ENCODE assay signal across 18 cellular contexts in the genomic region with DNA sequence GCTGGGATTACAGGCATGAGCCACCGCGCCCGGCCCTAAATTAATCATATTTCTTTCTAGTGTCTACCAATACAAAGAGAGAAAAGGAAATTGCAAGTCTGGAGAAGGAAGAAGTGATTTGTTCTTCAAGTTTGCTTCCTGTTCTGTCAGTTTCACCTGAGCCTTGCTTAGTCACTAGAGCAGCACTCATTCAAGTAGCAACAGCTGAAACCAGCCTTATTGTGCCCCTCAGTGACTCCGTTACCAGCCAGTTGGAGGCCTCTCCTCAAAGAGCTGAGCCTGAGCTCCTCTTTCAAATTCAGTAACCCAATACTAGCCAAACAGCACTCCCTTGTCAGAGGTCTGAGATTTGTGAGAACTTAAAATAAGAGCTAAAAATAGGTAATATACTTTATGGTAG. TPM values are rescaled to one million over a fixed set of nuclear protein-coding genes. Genes with fewer than 3 reads are reported as not detected.
DNase-seq lines count a peak whose midpoint lies in the region; ATAC-seq and TF ChIP-seq lines count a peak whose summit lies in the region.
"Had no signal": no experiment of that assay in that cellular context is flagged by ENCODE, and none has a peak within 500 bp of the region (broad histone marks: within the 10 kb centered on the region; RNA-seq: fewer than 3 reads in every experiment).

No MANE protein-coding gene starts in this region.

- H3K36me3 Mint-ChIP-seq in chondrocyte (ENCODE audit: low read depth) (peaks cover 3% of the 10 kb centered on the region), naive B cell (no peaks in the 10 kb centered on the region)

- H3K4me3 Mint-ChIP-seq in chondrocyte (ENCODE audit: unreplicated experiment) = no peak overlapping the region
- peak overlapping the region in 5 of 8 donors; percentile 20 to 66 (median 25) for H3K4me3 Mint-ChIP-seq in naive B cell
- H3K4me3 Mint-ChIP-seq: activated CD4-positive, alpha-beta memory T cell treated with anti-CD3 and anti-CD28 coated beads, Interleukin-2, amount 10 ng/mL, durations not matched to agents 7 days and 5 days; brain had no signal

- ATAC-seq in GM21515 (IDR thresholded peaks at IDR 0.05; ENCODE audit: unreplicated experiment) (peak; percentile 61), naive B cell (ENCODE audit: low read depth in 2 of 2) (peak; percentile 96 to 98), HG03039 (IDR thresholded peaks at IDR 0.05; ENCODE audit: unreplicated experiment) (no peak), HG03025 (IDR thresholded peaks at IDR 0.05; ENCODE audit: low FRiP score, unreplicated experiment) (no peak), HG02571 (IDR thresholded peaks at IDR 0.05; ENCODE audit: unreplicated experiment) (no peak)
- ATAC-seq: gastrocnemius medialis, upper lobe of right lung had no signal

- H3K27me3 Mint-ChIP-seq in chondrocyte (ENCODE audit: low read depth) (no peaks in the 10 kb centered on the region), naive B cell (no peaks in the 10 kb centered on the region)
- H3K27me3 Mint-ChIP-seq: brain had no signal

- no peak for TF ChIP-seq CTCF in chondrocyte (IDR thresholded peaks at IDR 0.05)

- H3K4me1 Mint-ChIP-seq in chondrocyte (ENCODE audit: low read depth) (peaks cover 61% of the 10 kb centered on the region), naive B cell (peaks cover 35 to 47% (median 44%) of the 10 kb centered on the region in 3 donors)
- H3K4me1 Mint-ChIP-seq: activated CD4-positive, alpha-beta memory T cell treated with anti-CD3 and anti-CD28 coated beads, Interleukin-2, amount 10 ng/mL, durations not matched to agents 7 days and 5 days; brain had no signal

- peak overlapping the region; percentile 70 for H3K27ac Mint-ChIP-seq in chondrocyte (ENCODE audit: unreplicated experiment)
- peak overlapping the region in 5 of 6 donors; percentile 32 to 92 (median 73) for H3K27ac Mint-ChIP-seq in naive B cell
- H3K27ac Mint-ChIP-seq: activated CD4-positive, alpha-beta memory T cell treated with anti-CD3 and anti-CD28 coated beads, Interleukin-2, amount 10 ng/mL, durations not matched to agents 7 days and 5 days had no signal

- H3K9me3 Mint-ChIP-seq in chondrocyte (ENCODE audit: low read depth) = peaks cover 8% of the 10 kb centered on the region
- peaks cover 0 to 2% (median 0%) of the 10 kb centered on the region in 7 donors for H3K9me3 Mint-ChIP-seq in naive B cell
- H3K9me3 Mint-ChIP-seq: activated CD4-positive, alpha-beta memory T cell treated with anti-CD3 and anti-CD28 coated beads, Interleukin-2, amount 10 ng/mL, durations not matched to agents 7 days and 5 days had no signal

- DNase-seq in NCI-H2107 (lab: John Stamatoyannopoulos, UW) (peak; percentile 72), chondrocyte (ENCODE audit: low spot score) (no peak), naive B cell (peak; percentile 29), HUDEP-2 (lab: John Stamatoyannopoulos, UW; ENCODE audit: unreplicated experiment in 76 of 76) (no peak)
- DNase-seq: activated CD4-positive, alpha-beta memory T cell treated with anti-CD3 and anti-CD28 coated beads, Interleukin-2, amount 10 ng/mL, durations not matched to agents 7 days and 5 days; activated gamma-delta T cell treated with Interleukin-2 at 50 U/mL for 16 hours; BE2C; DMS153; gastrocnemius medialis; kidney; MV-4-11; NCI-H748 treated with DMSO at 0.1 percent for 48 hours; upper lobe of right lung had no signal

RNA-seq across cellular contexts. Expression of a gene that starts 17.4 kb away (rescaled TPM):
- 127 to 157 TPM (median 137 TPM) in 3 replicates for total RNA-seq in chondrocyte
- 10 to 100 TPM; 15.8 to 29.9 (median 20.3) TPM for polyA plus RNA-seq in naive B cell (ENCODE audit: low read depth in 6 of 6)

Comparison
In these comparisons a context has a peak if more than half of its experiments do, and no peak if none do; other contexts are left out.
1. ATAC-seq: peak in GM21515 (single experiment) and naive B cell (2 of 2); none in HG03039 (single experiment), HG03025 (single experiment) and HG02571 (single experiment).
2. DNase-seq: peak in NCI-H2107 (single experiment) and naive B cell (single experiment); none in chondrocyte (single experiment) and HUDEP-2 (0 of 76).